Comparison of ENCODE assay signal across 9 cellular contexts in the genomic region with DNA sequence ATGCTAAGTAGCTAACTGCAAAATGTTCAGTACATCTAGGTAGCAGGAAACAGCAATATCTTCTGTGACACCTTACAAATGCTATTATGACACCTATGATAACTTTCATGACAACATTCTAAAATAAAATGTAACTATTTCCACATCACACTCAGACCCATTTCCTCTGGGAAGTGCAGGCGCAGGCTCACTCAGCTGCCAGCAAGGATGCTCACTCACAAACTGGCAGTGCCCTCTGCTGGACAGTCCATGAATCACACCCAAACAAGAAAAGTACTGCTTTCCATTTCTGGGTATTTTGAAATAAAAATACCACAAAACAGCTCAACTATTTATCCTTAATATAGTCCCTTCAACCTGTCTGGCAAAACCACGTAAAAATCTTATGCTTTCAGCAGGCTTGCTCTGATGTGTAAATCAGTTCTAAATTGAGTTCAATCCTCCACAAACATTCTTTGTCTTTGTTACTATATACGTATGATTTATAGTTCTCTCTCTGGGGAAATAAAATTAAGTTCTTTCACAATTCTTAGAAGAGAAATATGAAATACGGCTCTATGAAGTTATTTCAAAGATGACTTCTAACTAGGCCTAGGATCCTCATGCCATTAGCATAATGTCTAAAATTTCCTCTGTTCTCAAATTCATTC.
DNase-seq lines count a peak whose midpoint lies in the region; ATAC-seq and TF ChIP-seq lines count a peak whose summit lies in the region.
"Had no signal": no experiment of that assay in that cellular context is flagged by ENCODE, and none has a peak within 500 bp of the region (broad histone marks: within the 10 kb centered on the region; RNA-seq: fewer than 3 reads in every experiment).

No MANE protein-coding gene starts in this region.

- H3K36me3 ChIP-seq in GM06990 (ENCODE audit: control insufficient read depth, insufficient read depth, low read length) (no peaks in the 10 kb centered on the region), lung (ENCODE audit: control insufficient read depth in 2 of 2, insufficient read depth in 2 of 2, low read length in 2 of 2) (no peaks in the 10 kb centered on the region)

- H3K4me3 ChIP-seq in GM06990 (replicated peaks; ENCODE audit: low read depth, low read length) (no peak overlapping the region), dorsolateral prefrontal cortex (no peak overlapping the region), lung (no peak overlapping the region)
- H3K4me3 ChIP-seq: skin epidermis had no signal

- H3K27ac ChIP-seq in dorsolateral prefrontal cortex = no peak overlapping the region
- H3K27ac ChIP-seq in lung (ENCODE audit: low read depth in 1 of 2, low read length in 1 of 2) = no peak overlapping the region
- H3K27ac ChIP-seq: skin epidermis had no signal

- H3K27me3 ChIP-seq in GM06990 (replicated peaks; ENCODE audit: control insufficient read depth, insufficient read depth, low read length) (no peaks in the 10 kb centered on the region), dorsolateral prefrontal cortex (no peaks in the 10 kb centered on the region), lung (ENCODE audit: control insufficient read depth, insufficient read depth) (no peaks in the 10 kb centered on the region)

- H3K9me3 ChIP-seq in lung (ENCODE audit: control insufficient read depth in 2 of 2, insufficient read depth in 1 of 2, low read length in 1 of 2) = no peaks in the 10 kb centered on the region

- 26 to 28% methylated on average over 4 of the region's 4 CpGs for WGBS in lung, 2 donors

- intact Hi-C loops in dorsolateral prefrontal cortex (cut with DNase I) = loop anchor here (2.0 to 10.0 kb wide), 4 partner anchors 114 to 1446 kb away; a partner anchor contains a TSS

- ATAC-seq in HG02759 (IDR thresholded peaks at IDR 0.05; ENCODE audit: unreplicated experiment) (peak; percentile 51), lung (ENCODE audit: insufficient read depth, low FRiP score) (peak; percentile 74), GM21619 (IDR thresholded peaks at IDR 0.05; ENCODE audit: unreplicated experiment) (no peak)

- DNase-seq in GM06990 (ENCODE audit: extremely low read depth, insufficient read length) = no peak
- peak; percentile 56 for DNase-seq in NCI-H345 (lab: John Stamatoyannopoulos, UW)
- DNase-seq in activated CD4-positive, alpha-beta T cell treated with anti-CD3 and anti-CD28 coated beads, Interleukin-2, amount 50 U/mL, for 1 hour = peak; percentile 64
- DNase-seq in dorsolateral prefrontal cortex = peak; percentile 44 to 88 (median 78)
- DNase-seq in lung (ENCODE audit: low spot score) = peak; percentile 87
- peak; percentile 17 for DNase-seq in stimulated activated CD8-positive, alpha-beta memory T cell treated with anti-CD3 and anti-CD28 coated beads, Interleukin-12 subunit alpha, Interleukin-12 subunit beta, amount 100 ng/mL, for 4 hours (ENCODE audit: low read depth)

- peak; percentile 86 for TF ChIP-seq CTCF in GM06990 (IDR thresholded peaks at IDR 0.05; ENCODE audit: insufficient read depth, low read length, poor library complexity, severe bottlenecking)
- peak; percentile 91 to 100 (median 98) for TF ChIP-seq CTCF in dorsolateral prefrontal cortex (IDR thresholded peaks at IDR 0.05 in 54 of 56, conservative IDR thresholded peaks at IDR 0.05 in 2 of 56; ENCODE audit: low read depth in 1 of 56, partially characterized antibody in 56 of 56)
- peak; percentile 78 for TF ChIP-seq CTCF in lung (IDR thresholded peaks at IDR 0.05; ENCODE audit: control extremely low read depth, extremely low read depth)

- peaks cover 4 to 11% of the 10 kb centered on the region in 2 donors for H3K4me1 ChIP-seq in lung (ENCODE audit: control insufficient read depth in 2 of 2, insufficient read depth in 2 of 2, low read length in 2 of 2)
